ENCODE assay signal across 32 cellular contexts in genomic region chr19:33606556-33606955, GRCh38. TPM values are rescaled to one million over a fixed set of nuclear protein-coding genes. Genes with fewer than 3 reads are reported as not detected.
"Had no signal": no experiment of that assay in that cellular context is flagged by ENCODE, and none has a peak within 500 bp of the region (broad histone marks: within the 10 kb centered on the region; RNA-seq: fewer than 3 reads in every experiment).

No MANE protein-coding gene starts in this region.

- H3K4me2 ChIP-seq: hepatocyte had no signal

- DNase-seq: activated CD4-positive, alpha-beta memory T cell treated with anti-CD3 and anti-CD28 coated beads for 36 hours; activated CD4-positive, alpha-beta T cell treated with anti-CD3 and anti-CD28 coated beads, Interleukin-2, amount 10 ng/mL, durations not matched to agents 24 days and 14 days; activated CD4-positive, CD25-positive, alpha-beta regulatory T cell treated with anti-CD3 and anti-CD28 coated beads, Interleukin-2, amount 50 U/mL, for 72 hours; activated CD8-positive, alpha-beta memory T cell treated with anti-CD3 and anti-CD28 coated beads, Interleukin-2, amount 50 U/mL, for 48 hours; activated naive CD8-positive, alpha-beta T cell treated with anti-CD3 and anti-CD28 coated beads, Interleukin-2, amount 50 U/mL, for 24 hours; activated T-cell treated with anti-CD3 and anti-CD28 coated beads, Interleukin-2, amount 50 U/mL, for 4 hours; amygdala; central memory CD4-positive, alpha-beta T cell; left cardiac atrium; left ventricle myocardium superior; ovary; retina; stimulated activated CD4-positive, alpha-beta T cell treated with anti-CD3 and anti-CD28 coated beads, Interleukin-12 subunit alpha, Interleukin-12 subunit beta, amount 100 ng/mL, for 4 hours; stimulated activated CD4-positive, alpha-beta T cell treated with anti-CD3 and anti-CD28 coated beads, Interleukin-4, amount 100 ng/mL, for 1 hour; T-helper 17 cell; T1000; WERI-Rb-1 had no signal

- H3K4me1 ChIP-seq: gastroesophageal sphincter, prostate gland, tibial nerve had no signal

- H2AFZ ChIP-seq: hepatocyte had no signal

- H3K4me1 Mint-ChIP-seq: activated CD4-positive, alpha-beta T cell treated with anti-CD3 and anti-CD28 coated beads, Interleukin-2, amount 10 ng/mL, durations not matched to agents 24 days and 14 days; activated naive CD4-positive, alpha-beta T cell treated with anti-CD3 and anti-CD28 coated beads, Interleukin-2, amount 50 U/mL, for 24 hours; activated naive CD8-positive, alpha-beta T cell treated with anti-CD3 and anti-CD28 coated beads, Interleukin-2, amount 50 U/mL, for 24 hours; nephron; T-helper 17 cell had no signal

- FAIRE-seq: endothelial cell of umbilical vein, keratinocyte, urothelium cell line had no signal

- H3K36me3 ChIP-seq: gastroesophageal sphincter, neutrophil, ovary, prostate gland, tibial nerve, WERI-Rb-1 had no signal

- H3K9me3 ChIP-seq: ovary, prostate gland had no signal

- H3K4me3 Mint-ChIP-seq: activated CD4-positive, alpha-beta memory T cell treated with anti-CD3 and anti-CD28 coated beads for 36 hours; activated CD4-positive, alpha-beta T cell treated with anti-CD3 and anti-CD28 coated beads, Interleukin-2, amount 10 ng/mL, durations not matched to agents 24 days and 14 days; activated naive CD4-positive, alpha-beta T cell treated with anti-CD3 and anti-CD28 coated beads, Interleukin-2, amount 50 U/mL, for 24 hours; activated naive CD8-positive, alpha-beta T cell treated with anti-CD3 and anti-CD28 coated beads, Interleukin-2, amount 50 U/mL, for 24 hours; activated T-cell treated with anti-CD3 and anti-CD28 coated beads, Interleukin-2, amount 50 U/mL, for 4 hours; nephron; T-helper 17 cell had no signal

- H3K36me3 Mint-ChIP-seq: activated CD4-positive, alpha-beta memory T cell treated with anti-CD3 and anti-CD28 coated beads for 36 hours had no signal

- H3K27me3 ChIP-seq: hepatocyte, ovary, tibial nerve had no signal

- H3K27ac Mint-ChIP-seq: activated CD4-positive, alpha-beta memory T cell treated with anti-CD3 and anti-CD28 coated beads for 36 hours; activated CD4-positive, alpha-beta T cell treated with anti-CD3 and anti-CD28 coated beads, Interleukin-2, amount 10 ng/mL, durations not matched to agents 24 days and 14 days; activated naive CD4-positive, alpha-beta T cell treated with anti-CD3 and anti-CD28 coated beads, Interleukin-2, amount 50 U/mL, for 24 hours; activated naive CD8-positive, alpha-beta T cell treated with anti-CD3 and anti-CD28 coated beads, Interleukin-2, amount 50 U/mL, for 24 hours; activated T-helper 2 cell treated with anti-CD3 and anti-CD28 coated beads, Interferon-gamma antibody, Interleukin-2, Interleukin-4, amounts not matched to agents 10 μg/mL and 5 μg/mL and 100 μg/mL, durations not matched to agents 14 hours and 24 hours and 36 hours; nephron; T-helper 17 cell had no signal

- H3K27me3 Mint-ChIP-seq: activated CD4-positive, alpha-beta T cell treated with anti-CD3 and anti-CD28 coated beads, Interleukin-2, amount 10 ng/mL, durations not matched to agents 24 days and 14 days had no signal

- H3K79me2 ChIP-seq: hepatocyte had no signal

- H3K27ac ChIP-seq: gastroesophageal sphincter, hepatocyte, neutrophil, ovary, prostate gland, skin epidermis, tibial nerve, WERI-Rb-1 had no signal

- H3K4me3 ChIP-seq: gastroesophageal sphincter, hepatocyte, ovary, prostate gland, skin epidermis, tibial nerve had no signal

RNA-seq across cellular contexts. Expression of gene CHST8, which starts 15.2 kb away (rescaled TPM):
- total RNA-seq: activated CD4-positive, alpha-beta memory T cell treated with anti-CD3 and anti-CD28 coated beads for 36 hours; activated CD4-positive, alpha-beta T cell treated with anti-CD3 and anti-CD28 coated beads, Interleukin-2, amount 10 ng/mL, durations not matched to agents 24 days and 14 days; activated CD8-positive, alpha-beta memory T cell treated with anti-CD3 and anti-CD28 coated beads for 36 hours; activated T-cell treated with anti-CD3 and anti-CD28 coated beads, Interleukin-2, amount 50 U/mL, for 4 hours; activated T-helper 2 cell treated with anti-CD3 and anti-CD28 coated beads, Interferon-gamma antibody, Interleukin-2, Interleukin-4, amounts not matched to agents 10 μg/mL and 5 μg/mL and 100 μg/mL, durations not matched to agents 14 hours and 24 hours and 36 hours; endothelial cell of umbilical vein; fibroblast of lung; fibroblast of villous mesenchyme; left ventricle myocardium superior had no signal
- polyA plus RNA-seq: endothelial cell of umbilical vein, fibroblast of lung, keratinocyte had no signal
